29 cellular contexts compared by ENCODE assay signal in genomic region chr10:125428054-125428453, GRCh38.
"Had no signal": no experiment of that assay in that cellular context is flagged by ENCODE, and none has a peak within 500 bp of the region (broad histone marks: within the 10 kb centered on the region; RNA-seq: fewer than 3 reads in every experiment).

No MANE protein-coding gene starts in this region.

- H3K27me3 ChIP-seq: hepatocyte, neural progenitor cell, neutrophil, right atrium auricular region, right lobe of liver, stomach, testis, thyroid gland, transverse colon, upper lobe of right lung had no signal

- H3K27ac Mint-ChIP-seq: memory B cell; naive thymus-derived CD4-positive, alpha-beta T cell; natural killer cell treated with Interleukin-12 subunit alpha and Interleukin-12 subunit beta and Interleukin-15 and Interleukin-18, amount 100 ng/mL, for 72 hours; neural progenitor cell; stimulated activated naive B cell treated with anti-CD40 and anti-IgM and Interleukin-4, amounts not matched to agents 10 μg/mL and 1 μg/mL and 100 μg/mL, for 72 hours had no signal

- H2AFZ ChIP-seq: hepatocyte, neural progenitor cell, parathyroid adenoma had no signal

- H3K36me3 ChIP-seq: heart right ventricle, left ventricle myocardium inferior, neural progenitor cell, neutrophil, right atrium auricular region, right lobe of liver, stomach, thyroid gland, transverse colon, upper lobe of right lung had no signal

- H3K4me1 Mint-ChIP-seq: memory B cell; naive thymus-derived CD4-positive, alpha-beta T cell; neural progenitor cell; stimulated activated naive B cell treated with anti-CD40 and anti-IgM and Interleukin-4, amounts not matched to agents 10 μg/mL and 1 μg/mL and 100 μg/mL, for 72 hours had no signal

- DNase-seq: heart right ventricle; islet precursor cell; left ventricle myocardium inferior; midbrain; mucosa of descending colon; naive thymus-derived CD4-positive, alpha-beta T cell; occipital lobe; right lobe of liver; stimulated activated CD4-positive, alpha-beta T cell treated with anti-CD3 and anti-CD28 coated beads, Interleukin-1b, Interleukin-23, amount 100 ng/mL, for 48 hours; stimulated activated CD4-positive, alpha-beta T cell treated with anti-CD3 and anti-CD28 coated beads, Interleukin-2, amount 100 ng/mL, for 48 hours; stimulated activated CD4-positive, alpha-beta T cell treated with anti-CD3 and anti-CD28 coated beads, Interleukin-4, amount 100 ng/mL, for 4 hours; stimulated activated CD8-positive, alpha-beta memory T cell treated with anti-CD3 and anti-CD28 coated beads, Interleukin-4, amount 100 ng/mL, for 48 hours; stimulated activated naive B cell treated with anti-CD40 and anti-IgM and Interleukin-4, amounts not matched to agents 10 μg/mL and 1 μg/mL and 100 μg/mL, for 72 hours; stimulated activated naive CD8-positive, alpha-beta T cell treated with anti-CD3 and anti-CD28 coated beads, Interleukin-15, Interleukin-2, amounts not matched to agents 100 U/mL and 50 U/mL, for 24 hours; stomach; testis; thyroid gland; transverse colon; upper lobe of right lung had no signal

- H3K9ac ChIP-seq: neural progenitor cell, parathyroid adenoma had no signal

- H3K9me3 ChIP-seq: mucosa of descending colon, neutrophil, right lobe of liver, testis, thyroid gland, upper lobe of right lung had no signal

- H3K4me3 Mint-ChIP-seq: memory B cell; naive thymus-derived CD4-positive, alpha-beta T cell; natural killer cell treated with Interleukin-12 subunit alpha and Interleukin-12 subunit beta and Interleukin-15 and Interleukin-18, amount 100 ng/mL, for 72 hours; neural progenitor cell; stimulated activated naive B cell treated with anti-CD40 and anti-IgM and Interleukin-4, amounts not matched to agents 10 μg/mL and 1 μg/mL and 100 μg/mL, for 72 hours had no signal

- FAIRE-seq: urothelium cell line had no signal

- H3K27ac ChIP-seq: heart right ventricle, hepatocyte, left ventricle myocardium inferior, neural progenitor cell, neutrophil, parathyroid adenoma, right atrium auricular region, right lobe of liver, stomach, testis, thyroid gland, transverse colon, upper lobe of right lung had no signal

- ATAC-seq: heart right ventricle; mucosa of descending colon; naive thymus-derived CD4-positive, alpha-beta T cell; right lobe of liver; stimulated activated naive B cell treated with anti-CD40 and anti-IgM and Interleukin-4, amounts not matched to agents 10 μg/mL and 1 μg/mL and 100 μg/mL, for 72 hours; stimulated activated naive CD8-positive, alpha-beta T cell treated with anti-CD3 and anti-CD28 coated beads, Interleukin-15, Interleukin-2, amounts not matched to agents 100 U/mL and 50 U/mL, for 24 hours; upper lobe of right lung had no signal

- H3K4me1 ChIP-seq: heart right ventricle, left ventricle myocardium inferior, neural progenitor cell, parathyroid adenoma, right atrium auricular region, right lobe of liver, stomach, testis, thyroid gland, transverse colon, upper lobe of right lung had no signal

- H3K4me2 ChIP-seq: hepatocyte, neural progenitor cell, smooth muscle cell had no signal

- H3K9me3 Mint-ChIP-seq: natural killer cell treated with Interleukin-12 subunit alpha and Interleukin-12 subunit beta and Interleukin-15 and Interleukin-18, amount 100 ng/mL, for 72 hours had no signal

- H3K36me3 Mint-ChIP-seq: memory B cell; naive thymus-derived CD4-positive, alpha-beta T cell; natural killer cell treated with Interleukin-12 subunit alpha and Interleukin-12 subunit beta and Interleukin-15 and Interleukin-18, amount 100 ng/mL, for 72 hours; neural progenitor cell; stimulated activated naive B cell treated with anti-CD40 and anti-IgM and Interleukin-4, amounts not matched to agents 10 μg/mL and 1 μg/mL and 100 μg/mL, for 72 hours had no signal

- H3K4me3 ChIP-seq: heart right ventricle, hepatocyte, left ventricle myocardium inferior, lung, mucosa of descending colon, neural progenitor cell, right atrium auricular region, right lobe of liver, smooth muscle cell, stomach, testis, thyroid gland, transverse colon, upper lobe of right lung had no signal

- H3K79me2 ChIP-seq: hepatocyte, parathyroid adenoma had no signal
